ENCODE assay signal across 1 cellular context in genomic region chr11:73366265-73366610, GRCh38.
TF ChIP-seq lines count a peak whose summit lies in the region.

No MANE protein-coding gene starts in this region.

TF ChIP-seq in K562, 482 proteins besides CTCF, POLR2A, EP300 and RAD21 (continued from another document):
- TF ChIP-seq NKRF (IDR thresholded peaks at IDR 0.05; ENCODE audit: borderline replicate concordance) (no peak), ZNF277 (CRISPR knock-in tag; IDR thresholded peaks at IDR 0.05; ENCODE audit: borderline replicate concordance) (no peak)
